In the genomic region with DNA sequence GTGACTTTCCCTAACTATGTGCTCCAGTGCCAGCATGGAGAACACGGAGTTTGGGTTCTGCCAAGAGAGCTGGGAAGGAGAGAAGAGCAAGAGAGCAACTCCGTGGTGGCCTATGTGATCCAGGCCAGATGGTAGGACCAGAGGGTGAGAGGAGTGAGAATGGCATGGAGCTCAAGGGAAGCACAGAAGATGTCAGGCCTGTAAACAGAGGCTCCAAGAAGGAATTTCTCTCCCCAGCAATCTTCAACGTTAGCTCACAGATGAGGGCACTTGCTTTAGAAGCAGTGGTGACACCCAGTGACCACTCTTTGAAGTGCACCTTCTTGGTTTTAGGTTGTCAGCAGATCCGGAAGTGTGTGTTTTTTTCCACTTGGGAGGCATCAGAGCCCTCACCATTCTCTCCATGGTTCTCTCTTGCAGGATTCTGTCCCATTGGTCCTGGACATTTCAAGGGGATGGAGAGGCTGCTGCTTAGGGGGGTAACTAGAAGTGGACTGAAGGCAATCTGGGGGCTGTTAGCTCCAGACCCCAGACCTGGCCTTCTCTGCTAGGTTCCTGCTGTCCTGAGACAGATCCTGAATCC, we compare ENCODE assay signal across 1 cellular context.
TF ChIP-seq lines count a peak whose summit lies in the region.

No MANE protein-coding gene starts in this region.

TF ChIP-seq in K562, 482 proteins besides CTCF, POLR2A, EP300 and RAD21 (continued from another document and continues in another):
- TF ChIP-seq, protein P1, sequence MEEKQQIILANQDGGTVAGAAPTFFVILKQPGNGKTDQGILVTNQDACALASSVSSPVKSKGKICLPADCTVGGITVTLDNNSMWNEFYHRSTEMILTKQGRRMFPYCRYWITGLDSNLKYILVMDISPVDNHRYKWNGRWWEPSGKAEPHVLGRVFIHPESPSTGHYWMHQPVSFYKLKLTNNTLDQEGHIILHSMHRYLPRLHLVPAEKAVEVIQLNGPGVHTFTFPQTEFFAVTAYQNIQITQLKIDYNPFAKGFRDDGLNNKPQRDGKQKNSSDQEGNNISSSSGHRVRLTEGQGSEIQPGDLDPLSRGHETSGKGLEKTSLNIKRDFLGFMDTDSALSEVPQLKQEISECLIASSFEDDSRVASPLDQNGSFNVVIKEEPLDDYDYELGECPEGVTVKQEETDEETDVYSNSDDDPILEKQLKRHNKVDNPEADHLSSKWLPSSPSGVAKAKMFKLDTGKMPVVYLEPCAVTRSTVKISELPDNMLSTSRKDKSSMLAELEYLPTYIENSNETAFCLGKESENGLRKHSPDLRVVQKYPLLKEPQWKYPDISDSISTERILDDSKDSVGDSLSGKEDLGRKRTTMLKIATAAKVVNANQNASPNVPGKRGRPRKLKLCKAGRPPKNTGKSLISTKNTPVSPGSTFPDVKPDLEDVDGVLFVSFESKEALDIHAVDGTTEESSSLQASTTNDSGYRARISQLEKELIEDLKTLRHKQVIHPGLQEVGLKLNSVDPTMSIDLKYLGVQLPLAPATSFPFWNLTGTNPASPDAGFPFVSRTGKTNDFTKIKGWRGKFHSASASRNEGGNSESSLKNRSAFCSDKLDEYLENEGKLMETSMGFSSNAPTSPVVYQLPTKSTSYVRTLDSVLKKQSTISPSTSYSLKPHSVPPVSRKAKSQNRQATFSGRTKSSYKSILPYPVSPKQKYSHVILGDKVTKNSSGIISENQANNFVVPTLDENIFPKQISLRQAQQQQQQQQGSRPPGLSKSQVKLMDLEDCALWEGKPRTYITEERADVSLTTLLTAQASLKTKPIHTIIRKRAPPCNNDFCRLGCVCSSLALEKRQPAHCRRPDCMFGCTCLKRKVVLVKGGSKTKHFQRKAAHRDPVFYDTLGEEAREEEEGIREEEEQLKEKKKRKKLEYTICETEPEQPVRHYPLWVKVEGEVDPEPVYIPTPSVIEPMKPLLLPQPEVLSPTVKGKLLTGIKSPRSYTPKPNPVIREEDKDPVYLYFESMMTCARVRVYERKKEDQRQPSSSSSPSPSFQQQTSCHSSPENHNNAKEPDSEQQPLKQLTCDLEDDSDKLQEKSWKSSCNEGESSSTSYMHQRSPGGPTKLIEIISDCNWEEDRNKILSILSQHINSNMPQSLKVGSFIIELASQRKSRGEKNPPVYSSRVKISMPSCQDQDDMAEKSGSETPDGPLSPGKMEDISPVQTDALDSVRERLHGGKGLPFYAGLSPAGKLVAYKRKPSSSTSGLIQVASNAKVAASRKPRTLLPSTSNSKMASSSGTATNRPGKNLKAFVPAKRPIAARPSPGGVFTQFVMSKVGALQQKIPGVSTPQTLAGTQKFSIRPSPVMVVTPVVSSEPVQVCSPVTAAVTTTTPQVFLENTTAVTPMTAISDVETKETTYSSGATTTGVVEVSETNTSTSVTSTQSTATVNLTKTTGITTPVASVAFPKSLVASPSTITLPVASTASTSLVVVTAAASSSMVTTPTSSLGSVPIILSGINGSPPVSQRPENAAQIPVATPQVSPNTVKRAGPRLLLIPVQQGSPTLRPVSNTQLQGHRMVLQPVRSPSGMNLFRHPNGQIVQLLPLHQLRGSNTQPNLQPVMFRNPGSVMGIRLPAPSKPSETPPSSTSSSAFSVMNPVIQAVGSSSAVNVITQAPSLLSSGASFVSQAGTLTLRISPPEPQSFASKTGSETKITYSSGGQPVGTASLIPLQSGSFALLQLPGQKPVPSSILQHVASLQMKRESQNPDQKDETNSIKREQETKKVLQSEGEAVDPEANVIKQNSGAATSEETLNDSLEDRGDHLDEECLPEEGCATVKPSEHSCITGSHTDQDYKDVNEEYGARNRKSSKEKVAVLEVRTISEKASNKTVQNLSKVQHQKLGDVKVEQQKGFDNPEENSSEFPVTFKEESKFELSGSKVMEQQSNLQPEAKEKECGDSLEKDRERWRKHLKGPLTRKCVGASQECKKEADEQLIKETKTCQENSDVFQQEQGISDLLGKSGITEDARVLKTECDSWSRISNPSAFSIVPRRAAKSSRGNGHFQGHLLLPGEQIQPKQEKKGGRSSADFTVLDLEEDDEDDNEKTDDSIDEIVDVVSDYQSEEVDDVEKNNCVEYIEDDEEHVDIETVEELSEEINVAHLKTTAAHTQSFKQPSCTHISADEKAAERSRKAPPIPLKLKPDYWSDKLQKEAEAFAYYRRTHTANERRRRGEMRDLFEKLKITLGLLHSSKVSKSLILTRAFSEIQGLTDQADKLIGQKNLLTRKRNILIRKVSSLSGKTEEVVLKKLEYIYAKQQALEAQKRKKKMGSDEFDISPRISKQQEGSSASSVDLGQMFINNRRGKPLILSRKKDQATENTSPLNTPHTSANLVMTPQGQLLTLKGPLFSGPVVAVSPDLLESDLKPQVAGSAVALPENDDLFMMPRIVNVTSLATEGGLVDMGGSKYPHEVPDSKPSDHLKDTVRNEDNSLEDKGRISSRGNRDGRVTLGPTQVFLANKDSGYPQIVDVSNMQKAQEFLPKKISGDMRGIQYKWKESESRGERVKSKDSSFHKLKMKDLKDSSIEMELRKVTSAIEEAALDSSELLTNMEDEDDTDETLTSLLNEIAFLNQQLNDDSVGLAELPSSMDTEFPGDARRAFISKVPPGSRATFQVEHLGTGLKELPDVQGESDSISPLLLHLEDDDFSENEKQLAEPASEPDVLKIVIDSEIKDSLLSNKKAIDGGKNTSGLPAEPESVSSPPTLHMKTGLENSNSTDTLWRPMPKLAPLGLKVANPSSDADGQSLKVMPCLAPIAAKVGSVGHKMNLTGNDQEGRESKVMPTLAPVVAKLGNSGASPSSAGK (IDR thresholded peaks at IDR 0.05) = no peak
- TF ChIP-seq U2AF2 (optimal IDR thresholded peaks at IDR 0.05; ENCODE audit: low read depth, low read length) = no peak
- TF ChIP-seq, protein P2, sequence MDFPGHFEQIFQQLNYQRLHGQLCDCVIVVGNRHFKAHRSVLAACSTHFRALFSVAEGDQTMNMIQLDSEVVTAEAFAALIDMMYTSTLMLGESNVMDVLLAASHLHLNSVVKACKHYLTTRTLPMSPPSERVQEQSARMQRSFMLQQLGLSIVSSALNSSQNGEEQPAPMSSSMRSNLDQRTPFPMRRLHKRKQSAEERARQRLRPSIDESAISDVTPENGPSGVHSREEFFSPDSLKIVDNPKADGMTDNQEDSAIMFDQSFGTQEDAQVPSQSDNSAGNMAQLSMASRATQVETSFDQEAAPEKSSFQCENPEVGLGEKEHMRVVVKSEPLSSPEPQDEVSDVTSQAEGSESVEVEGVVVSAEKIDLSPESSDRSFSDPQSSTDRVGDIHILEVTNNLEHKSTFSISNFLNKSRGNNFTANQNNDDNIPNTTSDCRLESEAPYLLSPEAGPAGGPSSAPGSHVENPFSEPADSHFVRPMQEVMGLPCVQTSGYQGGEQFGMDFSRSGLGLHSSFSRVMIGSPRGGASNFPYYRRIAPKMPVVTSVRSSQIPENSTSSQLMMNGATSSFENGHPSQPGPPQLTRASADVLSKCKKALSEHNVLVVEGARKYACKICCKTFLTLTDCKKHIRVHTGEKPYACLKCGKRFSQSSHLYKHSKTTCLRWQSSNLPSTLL (IDR thresholded peaks at IDR 0.05) = no peak
- no peak for TF ChIP-seq TFAM (CRISPR knock-in tag; conservative IDR thresholded peaks at IDR 0.05)
- no peak for TF ChIP-seq TAF15 (IDR thresholded peaks at IDR 0.05; ENCODE audit: low read depth, low read length)
- no peak for TF ChIP-seq CXXC5 (CRISPR knock-in tag; IDR thresholded peaks at IDR 0.05)
- TF ChIP-seq CTBP1 (IDR thresholded peaks at IDR 0.05; ENCODE audit: borderline replicate concordance) = peak; percentile 43; the same call in 1 of the 2 replicates
- no peak for TF ChIP-seq U2AF1 (optimal IDR thresholded peaks at IDR 0.05; ENCODE audit: low read depth, low read length)
- no peak for TF ChIP-seq MAX (CRISPR knock-in tag; IDR thresholded peaks at IDR 0.05)
- no peak for TF ChIP-seq HDAC6 (IDR thresholded peaks at IDR 0.05; ENCODE audit: low read depth, low read length)
- no peak for TF ChIP-seq TRIM28 (IDR thresholded peaks at IDR 0.05)
- TF ChIP-seq, protein P3, sequence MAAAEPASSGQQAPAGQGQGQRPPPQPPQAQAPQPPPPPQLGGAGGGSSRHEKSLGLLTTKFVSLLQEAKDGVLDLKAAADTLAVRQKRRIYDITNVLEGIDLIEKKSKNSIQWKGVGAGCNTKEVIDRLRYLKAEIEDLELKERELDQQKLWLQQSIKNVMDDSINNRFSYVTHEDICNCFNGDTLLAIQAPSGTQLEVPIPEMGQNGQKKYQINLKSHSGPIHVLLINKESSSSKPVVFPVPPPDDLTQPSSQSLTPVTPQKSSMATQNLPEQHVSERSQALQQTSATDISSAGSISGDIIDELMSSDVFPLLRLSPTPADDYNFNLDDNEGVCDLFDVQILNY (CRISPR knock-in tag; IDR thresholded peaks at IDR 0.05) = no peak
- peak; percentile 40; the same call in 1 of the 2 replicates for TF ChIP-seq JUND (IDR thresholded peaks at IDR 0.05; ENCODE audit: borderline replicate concordance, low read depth, low read length)
- peak; percentile 44; the same call in 1 of the 3 replicates for TF ChIP-seq JUND (tag; IDR thresholded peaks at IDR 0.05; ENCODE audit: borderline replicate concordance, low read depth, low read length)
- peak; percentile 41 for TF ChIP-seq TBP (optimal IDR thresholded peaks at IDR 0.05; ENCODE audit: low read depth, low read length)
- no peak for TF ChIP-seq CHD4 (IDR thresholded peaks at IDR 0.05; ENCODE audit: insufficient read depth, insufficient replicate concordance, low read depth, low read length, poor library complexity, severe bottlenecking)
- TF ChIP-seq PREB (CRISPR knock-in tag; IDR thresholded peaks at IDR 0.05) = 0 out of 2 replicates have a peak, but pooled peaks have one; percentile 64
- TF ChIP-seq, protein P4, sequence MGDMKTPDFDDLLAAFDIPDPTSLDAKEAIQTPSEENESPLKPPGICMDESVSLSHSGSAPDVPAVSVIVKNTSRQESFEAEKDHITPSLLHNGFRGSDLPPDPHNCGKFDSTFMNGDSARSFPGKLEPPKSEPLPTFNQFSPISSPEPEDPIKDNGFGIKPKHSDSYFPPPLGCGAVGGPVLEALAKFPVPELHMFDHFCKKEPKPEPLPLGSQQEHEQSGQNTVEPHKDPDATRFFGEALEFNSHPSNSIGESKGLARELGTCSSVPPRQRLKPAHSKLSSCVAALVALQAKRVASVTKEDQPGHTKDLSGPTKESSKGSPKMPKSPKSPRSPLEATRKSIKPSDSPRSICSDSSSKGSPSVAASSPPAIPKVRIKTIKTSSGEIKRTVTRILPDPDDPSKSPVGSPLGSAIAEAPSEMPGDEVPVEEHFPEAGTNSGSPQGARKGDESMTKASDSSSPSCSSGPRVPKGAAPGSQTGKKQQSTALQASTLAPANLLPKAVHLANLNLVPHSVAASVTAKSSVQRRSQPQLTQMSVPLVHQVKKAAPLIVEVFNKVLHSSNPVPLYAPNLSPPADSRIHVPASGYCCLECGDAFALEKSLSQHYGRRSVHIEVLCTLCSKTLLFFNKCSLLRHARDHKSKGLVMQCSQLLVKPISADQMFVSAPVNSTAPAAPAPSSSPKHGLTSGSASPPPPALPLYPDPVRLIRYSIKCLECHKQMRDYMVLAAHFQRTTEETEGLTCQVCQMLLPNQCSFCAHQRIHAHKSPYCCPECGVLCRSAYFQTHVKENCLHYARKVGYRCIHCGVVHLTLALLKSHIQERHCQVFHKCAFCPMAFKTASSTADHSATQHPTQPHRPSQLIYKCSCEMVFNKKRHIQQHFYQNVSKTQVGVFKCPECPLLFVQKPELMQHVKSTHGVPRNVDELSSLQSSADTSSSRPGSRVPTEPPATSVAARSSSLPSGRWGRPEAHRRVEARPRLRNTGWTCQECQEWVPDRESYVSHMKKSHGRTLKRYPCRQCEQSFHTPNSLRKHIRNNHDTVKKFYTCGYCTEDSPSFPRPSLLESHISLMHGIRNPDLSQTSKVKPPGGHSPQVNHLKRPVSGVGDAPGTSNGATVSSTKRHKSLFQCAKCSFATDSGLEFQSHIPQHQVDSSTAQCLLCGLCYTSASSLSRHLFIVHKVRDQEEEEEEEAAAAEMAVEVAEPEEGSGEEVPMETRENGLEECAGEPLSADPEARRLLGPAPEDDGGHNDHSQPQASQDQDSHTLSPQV (IDR thresholded peaks at IDR 0.05) = peak; percentile 58; the same call in 1 of the 2 replicates
- no peak for TF ChIP-seq HNRNPLL (IDR thresholded peaks at IDR 0.05; ENCODE audit: low read depth, low read length, poor library complexity, severe bottlenecking)
- TF ChIP-seq ZNF695 (CRISPR knock-in tag; IDR thresholded peaks at IDR 0.05) = no peak
- no peak for TF ChIP-seq ZBTB1 (CRISPR knock-in tag; IDR thresholded peaks at IDR 0.05; ENCODE audit: borderline replicate concordance, low read depth)
- no peak for TF ChIP-seq HMG20B (CRISPR knock-in tag; IDR thresholded peaks at IDR 0.05)
- TF ChIP-seq ZNF766 (CRISPR knock-in tag; conservative IDR thresholded peaks at IDR 0.05) = no peak
- TF ChIP-seq PTBP1 (IDR thresholded peaks at IDR 0.05; ENCODE audit: low read depth, low read length) = no peak
- no peak for TF ChIP-seq SRSF9 (IDR thresholded peaks at IDR 0.05; ENCODE audit: borderline replicate concordance, low read depth, low read length)
- TF ChIP-seq NCOA1 (IDR thresholded peaks at IDR 0.05; ENCODE audit: low read depth) = no peak; the same call in 1 of the 2 replicates
- TF ChIP-seq PYGO2 (tag; IDR thresholded peaks at IDR 0.05) = no peak
- TF ChIP-seq BRCA1 (IDR thresholded peaks at IDR 0.05) = no peak
- TF ChIP-seq BRCA1 (CRISPR knock-in tag; IDR thresholded peaks at IDR 0.05) = no peak
- TF ChIP-seq ZNF444 (CRISPR knock-in tag; IDR thresholded peaks at IDR 0.05) = no peak
- no peak for TF ChIP-seq SIRT6 (IDR thresholded peaks at IDR 0.05; ENCODE audit: low read depth, low read length)
- TF ChIP-seq SP1 (CRISPR knock-in tag; IDR thresholded peaks at IDR 0.05) = 0 out of 2 replicates have a peak, but pooled peaks have one; percentile 29
- TF ChIP-seq PHF21A (IDR thresholded peaks at IDR 0.05; ENCODE audit: borderline replicate concordance, low read depth) = no peak
- TF ChIP-seq MTA3 (IDR thresholded peaks at IDR 0.05; ENCODE audit: borderline replicate concordance) = peak; percentile 44; the same call in 1 of the 2 replicates
